Comparison of ENCODE assay signal across 13 cellular contexts in genomic region chr12:46944104-46944503, GRCh38.
DNase-seq lines count a peak whose midpoint lies in the region; ATAC-seq and TF ChIP-seq lines count a peak whose summit lies in the region.
"Had no signal": no experiment of that assay in that cellular context is flagged by ENCODE, and none has a peak within 500 bp of the region (broad histone marks: within the 10 kb centered on the region; RNA-seq: fewer than 3 reads in every experiment).

No MANE protein-coding gene starts in this region.

- H3K79me2 ChIP-seq in KMS-11 (ENCODE audit: insufficient read depth, low read depth): no peaks in the 10 kb centered on the region

- peak; percentile 88 for ATAC-seq in left lobe of liver

- no peaks in the 10 kb centered on the region for H3K36me3 ChIP-seq in KMS-11 (ENCODE audit: insufficient read depth)
- H3K36me3 ChIP-seq: thyroid gland had no signal

- no peak overlapping the region for H3K4me2 ChIP-seq in KMS-11

- H3K27ac ChIP-seq in C4-2B (no peak overlapping the region), KMS-11 (no peak overlapping the region)
- H3K27ac ChIP-seq: thyroid gland had no signal

- H3K4me3 ChIP-seq in KMS-11 (IDR thresholded peaks at IDR 0.05; ENCODE audit: insufficient read depth, low read depth, low read length): no peak overlapping the region
- H3K4me3 ChIP-seq: thyroid gland had no signal

- H3K4me1 ChIP-seq in KMS-11 (ENCODE audit: low read depth, poor library complexity, severe bottlenecking): peaks cover 10% of the 10 kb centered on the region
- H3K4me1 ChIP-seq: thyroid gland had no signal

- H3K9ac ChIP-seq in KMS-11: no peak overlapping the region

- peak; percentile 28 for TF ChIP-seq CTCF in C4-2B (conservative IDR thresholded peaks at IDR 0.05)
- TF ChIP-seq CTCF in KMS-11 (conservative IDR thresholded peaks at IDR 0.05; ENCODE audit: low read depth, low read length): 0 out of 2 replicates have a peak, but pooled peaks have one; percentile 22

- no peak overlapping the region for H2AFZ ChIP-seq in KMS-11 (ENCODE audit: low read depth)

- H4K20me1 ChIP-seq in KMS-11 (ENCODE audit: insufficient read depth): no peaks in the 10 kb centered on the region

- DNase-seq in amniotic epithelial cell (ENCODE audit: low read depth): peak; percentile 85
- DNase-seq in left lobe of liver (ENCODE audit: low spot score): no peak
- no peak for DNase-seq in activated CD8-positive, alpha-beta memory T cell treated with anti-CD3 and anti-CD28 coated beads for 24 hours
- no peak for DNase-seq in activated naive CD4-positive, alpha-beta T cell (lab: John Stamatoyannopoulos, UW)
- no peak for DNase-seq in NCI-H1105 treated with DMSO at 0.1 percent for 48 hours (lab: John Stamatoyannopoulos, UW)
- DNase-seq in NCI-H1105 (lab: John Stamatoyannopoulos, UW): no peak
- DNase-seq: activated CD4-positive, alpha-beta T cell treated with anti-CD3 and anti-CD28 coated beads for 4 hours; cerebellar nuclear complex; islet precursor cell; NCI-H524 treated with DMSO at 0.1 percent for 48 hours; thyroid gland had no signal

- no peaks in the 10 kb centered on the region for H3K27me3 ChIP-seq in KMS-11 (ENCODE audit: insufficient read depth, low read depth)
- H3K27me3 ChIP-seq: thyroid gland had no signal
